In genomic region chr6:11975353-11975977, GRCh38 we compare ENCODE assay signal across 8 cellular contexts. TPM values are rescaled to one million over a fixed set of nuclear protein-coding genes. Genes with fewer than 3 reads are reported as not detected.
DNase-seq lines count a peak whose midpoint lies in the region; ATAC-seq lines count a peak whose summit lies in the region.

No MANE protein-coding gene starts in this region.

- DNase-seq in OCI-M1 (lab: John Stamatoyannopoulos, UW) (peak; percentile 86), left lobe of liver (ENCODE audit: low spot score) (no peak), COR-L47 (lab: John Stamatoyannopoulos, UW) (no peak), NCI-H1436 (lab: John Stamatoyannopoulos, UW) (no peak), cerebellar cortex (ENCODE audit: low spot score) (no peak), NCI-H1417 (lab: John Stamatoyannopoulos, UW) (no peak)

- ATAC-seq in GM18909 (IDR thresholded peaks at IDR 0.05; ENCODE audit: poor library complexity, unreplicated experiment): peak; percentile 90
- ATAC-seq in HG02798 (IDR thresholded peaks at IDR 0.05; ENCODE audit: poor library complexity, unreplicated experiment): peak; percentile 91
- ATAC-seq in left lobe of liver: peak; percentile 33

RNA-seq across cellular contexts. Expression of gene HIVEP1, which starts 36.6 kb away (rescaled TPM):
- total RNA-seq in left lobe of liver: 9.7 TPM

Comparison
In these comparisons a context has a peak if more than half of its experiments do, and no peak if none do; other contexts are left out.
1. ATAC-seq: peak in every context shown above with its lines; median percentile 91 in HG02798; 90 in GM18909; 33 in left lobe of liver.